In the genomic region with DNA sequence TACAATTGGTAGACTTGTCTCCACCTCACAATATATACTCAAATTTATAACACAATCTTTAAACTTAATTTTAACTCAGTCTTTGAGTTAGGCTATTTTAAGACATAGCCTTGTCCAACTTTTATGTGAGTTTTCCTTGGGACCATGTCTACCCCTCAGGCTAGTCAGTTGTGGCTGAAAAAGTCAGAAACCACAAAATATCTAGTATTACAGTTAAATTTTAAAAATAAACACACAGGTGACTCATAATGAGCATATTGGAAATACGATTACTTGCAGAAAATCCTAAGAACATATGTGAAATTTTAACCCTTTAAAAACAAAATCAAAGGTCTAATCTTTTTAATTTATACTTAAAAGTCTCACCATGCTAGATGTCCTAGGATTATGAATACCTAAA, we compare ENCODE assay signal across 21 cellular contexts. TPM values are rescaled to one million over a fixed set of nuclear protein-coding genes. Genes with fewer than 3 reads are reported as not detected.
DNase-seq lines count a peak whose midpoint lies in the region; ATAC-seq, FAIRE-seq and TF ChIP-seq lines count a peak whose summit lies in the region.
"Had no signal": no experiment of that assay in that cellular context is flagged by ENCODE, and none has a peak within 500 bp of the region (broad histone marks: within the 10 kb centered on the region; RNA-seq: fewer than 3 reads in every experiment).

No MANE protein-coding gene starts in this region.

- ATAC-seq in GM18868 (IDR thresholded peaks at IDR 0.05; ENCODE audit: unreplicated experiment) (peak; percentile 81), HG03103 (IDR thresholded peaks at IDR 0.05; ENCODE audit: low read depth, unreplicated experiment) (peak; percentile 61), left cardiac atrium (no peak)
- ATAC-seq: right lobe of liver had no signal

- H3K4me1 Mint-ChIP-seq in neural progenitor cell: no peaks in the 10 kb centered on the region
- H3K4me1 Mint-ChIP-seq: brain; CD4-positive, alpha-beta memory T cell; immature natural killer cell had no signal

- no peaks in the 10 kb centered on the region for H4K20me1 ChIP-seq in neural progenitor cell (ENCODE audit: low read depth)

- TF ChIP-seq CTCF in brain microvascular endothelial cell (IDR thresholded peaks at IDR 0.05; ENCODE audit: low read depth, low read length, missing control alignments): no peak
- TF ChIP-seq CTCF in neural progenitor cell (IDR thresholded peaks at IDR 0.05): no peak
- no peak for TF ChIP-seq CTCF in kidney (IDR thresholded peaks at IDR 0.05; ENCODE audit: borderline replicate concordance, extremely low read depth, insufficient read depth)

- no peak overlapping the region for H3K9ac ChIP-seq in adipocyte (ENCODE audit: low read length)
- H3K9ac ChIP-seq in neural progenitor cell: no peak overlapping the region
- H3K9ac ChIP-seq in kidney (ENCODE audit: low read length in 2 of 2): no peak overlapping the region

- no peaks in the 10 kb centered on the region for H3K79me2 ChIP-seq in neural progenitor cell (ENCODE audit: low read depth)

- H3K27ac Mint-ChIP-seq in neural progenitor cell: no peak overlapping the region
- H3K27ac Mint-ChIP-seq: brain; CD4-positive, alpha-beta memory T cell; immature natural killer cell had no signal

- H3K27ac ChIP-seq in brain microvascular endothelial cell: no peak overlapping the region
- no peak overlapping the region for H3K27ac ChIP-seq in neural progenitor cell
- H3K27ac ChIP-seq in kidney (ENCODE audit: low read depth in 2 of 2, low read length in 2 of 2): no peak overlapping the region
- H3K27ac ChIP-seq: right lobe of liver, upper lobe of left lung had no signal

- H3K4me3 Mint-ChIP-seq in neural progenitor cell: no peak overlapping the region
- H3K4me3 Mint-ChIP-seq: brain; CD4-positive, alpha-beta memory T cell; immature natural killer cell had no signal

- H3K9me3 ChIP-seq in adipocyte (ENCODE audit: control insufficient read depth, low read length) (peaks cover 3% of the 10 kb centered on the region), neural progenitor cell (ENCODE audit: low read depth) (no peaks in the 10 kb centered on the region), kidney (ENCODE audit: control insufficient read depth in 1 of 2, low read length in 2 of 2) (no peaks in the 10 kb centered on the region)
- H3K9me3 ChIP-seq: right lobe of liver, upper lobe of left lung had no signal

- no peaks in the 10 kb centered on the region for H3K9me3 Mint-ChIP-seq in neural progenitor cell
- H3K9me3 Mint-ChIP-seq: brain had no signal

- H3K4me2 ChIP-seq in neural progenitor cell: no peak overlapping the region

- H3K36me3 ChIP-seq in adipocyte (ENCODE audit: control insufficient read depth, insufficient read depth, low read length, severe bottlenecking) (no peaks in the 10 kb centered on the region), brain microvascular endothelial cell (replicated peaks) (no peaks in the 10 kb centered on the region), neural progenitor cell (no peaks in the 10 kb centered on the region), kidney (ENCODE audit: control insufficient read depth in 1 of 2, insufficient read depth in 2 of 2, low read length in 2 of 2) (no peaks in the 10 kb centered on the region)
- H3K36me3 ChIP-seq: right lobe of liver, upper lobe of left lung had no signal

- no peaks in the 10 kb centered on the region for H3K27me3 Mint-ChIP-seq in neural progenitor cell (ENCODE audit: insufficient read depth, low read depth)
- H3K27me3 Mint-ChIP-seq: brain had no signal

- in situ Hi-C loops in brain microvascular endothelial cell (cut with HindIII; ENCODE audit: low pct_ligation_motif_present, low sequenced_read_pairs): no loop called here

- H3K36me3 Mint-ChIP-seq in neural progenitor cell: no peaks in the 10 kb centered on the region
- H3K36me3 Mint-ChIP-seq: brain; CD4-positive, alpha-beta memory T cell; immature natural killer cell had no signal

- intact Hi-C loops in left cardiac atrium (cut with DNase I): no loop called here
- intact Hi-C loops in kidney (cut with DNase I): no loop called here

- no peaks in the 10 kb centered on the region for H3F3A ChIP-seq in neural progenitor cell (ENCODE audit: low read depth)

- H2AFZ ChIP-seq in neural progenitor cell (replicated peaks): no peak overlapping the region

- H3K4me1 ChIP-seq in adipocyte (ENCODE audit: control insufficient read depth, insufficient read depth, low read length) (no peaks in the 10 kb centered on the region), neural progenitor cell (no peaks in the 10 kb centered on the region), kidney (ENCODE audit: control insufficient read depth in 1 of 2, insufficient read depth in 1 of 2, low read depth in 1 of 2, low read length in 2 of 2) (no peaks in the 10 kb centered on the region)
- H3K4me1 ChIP-seq: right lobe of liver, upper lobe of left lung had no signal

- no peak overlapping the region for H3K4me3 ChIP-seq in adipocyte (ENCODE audit: low read length)
- H3K4me3 ChIP-seq in brain microvascular endothelial cell (ENCODE audit: low read depth, low read length): no peak overlapping the region
- H3K4me3 ChIP-seq in neural progenitor cell: no peak overlapping the region
- H3K4me3 ChIP-seq in kidney (ENCODE audit: low read length in 2 of 2): no peak overlapping the region
- H3K4me3 ChIP-seq: right lobe of liver, upper lobe of left lung had no signal

- no peaks in the 10 kb centered on the region for H3K27me3 ChIP-seq in adipocyte (replicated peaks; ENCODE audit: control insufficient read depth, insufficient read depth, low read length)
- no peaks in the 10 kb centered on the region for H3K27me3 ChIP-seq in brain microvascular endothelial cell (replicated peaks)
- no peaks in the 10 kb centered on the region for H3K27me3 ChIP-seq in neural progenitor cell
- H3K27me3 ChIP-seq: right lobe of liver, upper lobe of left lung had no signal

- FAIRE-seq in kidney (lab: Jason Lieb, UNC): no peak
- FAIRE-seq: frontal cortex, H1 had no signal

- peak; percentile 72 for DNase-seq in adipocyte (ENCODE audit: low read depth)
- peak; percentile 6 for DNase-seq in myocyte (ENCODE audit: low read depth)
- DNase-seq in left cardiac atrium: no peak
- no peak for DNase-seq in brain microvascular endothelial cell
- DNase-seq in neural progenitor cell (ENCODE audit: low spot score): no peak
- no peak for DNase-seq in kidney
- DNase-seq: activated effector memory CD4-positive, alpha-beta T cell treated with Interleukin-2 at 50 U/mL for 16 hours; CD4-positive, alpha-beta memory T cell; effector memory CD4-positive, alpha-beta T cell; immature natural killer cell; mesendoderm; NCI-H1105; NCI-H2227 treated with DMSO at 0.1 percent for 48 hours; right lobe of liver; stimulated activated CD4-positive, alpha-beta T cell treated with anti-CD3 and anti-CD28 coated beads, Interleukin-4, amount 100 ng/mL, for 24 hours; upper lobe of left lung had no signal

RNA-seq across cellular contexts. Expression of gene ASB17, which starts 4.8 kb away (rescaled TPM):
- total RNA-seq in myocyte: not detected in 2 replicates
- polyA plus RNA-seq in myocyte (2012): not detected
- not detected for total RNA-seq in left cardiac atrium
- not detected in 2 replicates for total RNA-seq in neural progenitor cell (ENCODE audit: low replicate concordance)
- not detected for total RNA-seq in kidney
- not detected for polyA plus RNA-seq in kidney (ENCODE audit: insufficient read depth, low read depth, low replicate concordance)
- total RNA-seq: CD4-positive, alpha-beta memory T cell; frontal cortex; H1; right lobe of liver; upper lobe of left lung had no signal
- polyA plus RNA-seq: CD4-positive, alpha-beta memory T cell; H1; immature natural killer cell had no signal

Comparison
In these comparisons a context has a peak if more than half of its experiments do, and no peak if none do; other contexts are left out.
1. ATAC-seq: peak in GM18868 (single experiment) and HG03103 (single experiment); none in left cardiac atrium (0 of 2).
2. DNase-seq: peak in adipocyte (single experiment) and myocyte (single experiment); none in left cardiac atrium (single experiment), brain microvascular endothelial cell (single experiment), neural progenitor cell (single experiment) and kidney (single experiment).